2 cellular contexts compared by ENCODE assay signal in genomic region chr12:64221656-64222010, GRCh38.
TF ChIP-seq lines count a peak whose summit lies in the region.

No MANE protein-coding gene starts in this region.

TF ChIP-seq in SK-N-SH, 30 proteins besides CTCF, POLR2A, EP300 and RAD21 (continued from another document):
- TF ChIP-seq ZBTB33 (IDR thresholded peaks at IDR 0.05; ENCODE audit: borderline replicate concordance, low read depth) (no peak), RXRA (IDR thresholded peaks at IDR 0.05; ENCODE audit: borderline replicate concordance, low read depth) (no peak), MEF2A (IDR thresholded peaks at IDR 0.05; ENCODE audit: borderline replicate concordance, low read depth) (no peak), ELF1 (IDR thresholded peaks at IDR 0.05) (no peak), GABPA (IDR thresholded peaks at IDR 0.05; ENCODE audit: low read depth) (no peak), FOXJ3 (CRISPR knock-in tag; IDR thresholded peaks at IDR 0.05) (no peak)

TF ChIP-seq in GM12878, 131 proteins besides CTCF, POLR2A, EP300 and RAD21 (continued from another document):
- no peak for TF ChIP-seq MLLT1 (IDR thresholded peaks at IDR 0.05)
- peak; percentile 32; the same call in 1 of the 2 replicates for TF ChIP-seq EED (IDR thresholded peaks at IDR 0.05; ENCODE audit: low read depth)
- TF ChIP-seq NFXL1 (IDR thresholded peaks at IDR 0.05; ENCODE audit: borderline replicate concordance) = no peak
- TF ChIP-seq CREM (IDR thresholded peaks at IDR 0.05; ENCODE audit: low read depth) = 0 out of 2 replicates have a peak, but pooled peaks have one; percentile 2
- TF ChIP-seq CREB1 (IDR thresholded peaks at IDR 0.05; ENCODE audit: low read depth) = 0 out of 2 replicates have a peak, but pooled peaks have one; percentile 18
- TF ChIP-seq IKZF2 (IDR thresholded peaks at IDR 0.05) = peak in 1 of 2 experiments; percentile 53
- TF ChIP-seq STAT1 (conservative IDR thresholded peaks at IDR 0.05) = no peak
TF ChIP-seq in GM12878: peak in this region for 5.
